ENCODE assay signal across 1 cellular context in the genomic region with DNA sequence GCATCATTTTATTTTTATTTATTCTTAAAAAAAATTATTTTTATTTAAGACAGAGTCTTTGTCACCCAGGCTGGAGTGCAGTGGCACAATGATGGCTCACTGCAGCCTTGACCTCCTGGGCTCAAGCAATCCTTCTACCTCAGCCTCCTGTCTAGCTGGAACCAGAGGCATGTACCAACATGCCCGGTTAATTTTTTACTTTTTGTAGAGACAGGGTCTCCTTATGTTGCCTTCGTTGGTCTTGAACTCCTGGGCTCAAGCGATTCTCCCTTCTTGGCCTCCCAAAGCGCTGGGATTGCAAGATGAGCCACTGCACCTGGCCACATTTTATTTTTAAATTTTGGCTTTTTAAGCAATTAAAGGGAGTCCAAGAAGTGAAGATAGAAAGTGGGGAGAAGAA.
TF ChIP-seq lines count a peak whose summit lies in the region.

No MANE protein-coding gene starts in this region.

TF ChIP-seq in HepG2, 621 proteins besides CTCF, POLR2A, EP300 and RAD21 (continued from another document and continues in another):
- TF ChIP-seq SP5 (CRISPR knock-in tag; IDR thresholded peaks at IDR 0.05; ENCODE audit: borderline replicate concordance, low read depth) (no peak), ZNF605 (CRISPR knock-in tag; IDR thresholded peaks at IDR 0.05) (no peak), NFYB (CRISPR knock-in tag; IDR thresholded peaks at IDR 0.05) (no peak), BORCS8-MEF2B (CRISPR knock-in tag; IDR thresholded peaks at IDR 0.05) (no peak), ZNF260 (CRISPR knock-in tag; IDR thresholded peaks at IDR 0.05; ENCODE audit: borderline replicate concordance, low read depth) (no peak), ZNF34 (CRISPR knock-in tag; IDR thresholded peaks at IDR 0.05; ENCODE audit: borderline replicate concordance) (no peak), ZNF484 (CRISPR knock-in tag; IDR thresholded peaks at IDR 0.05; ENCODE audit: borderline replicate concordance, low read depth) (no peak), ZNF232 (CRISPR knock-in tag; IDR thresholded peaks at IDR 0.05; ENCODE audit: borderline replicate concordance) (no peak), ZKSCAN1 (IDR thresholded peaks at IDR 0.05; ENCODE audit: low read length) (no peak), HBP1 (CRISPR knock-in tag; IDR thresholded peaks at IDR 0.05; ENCODE audit: low read depth) (no peak), SOX6 (IDR thresholded peaks at IDR 0.05) (no peak), SOX6 (CRISPR knock-in tag; IDR thresholded peaks at IDR 0.05) (no peak), CENPBD1 (CRISPR knock-in tag; IDR thresholded peaks at IDR 0.05; ENCODE audit: borderline replicate concordance, low read depth) (no peak), SKI (IDR thresholded peaks at IDR 0.05; ENCODE audit: partially characterized antibody) (no peak), SPEN (CRISPR knock-in tag; IDR thresholded peaks at IDR 0.05; ENCODE audit: low read depth) (no peak), ADNP (CRISPR knock-in tag; IDR thresholded peaks at IDR 0.05) (peak; percentile 60; the same call in 1 of the 2 replicates), ZXDC (CRISPR knock-in tag; IDR thresholded peaks at IDR 0.05) (no peak), MAF1 (CRISPR knock-in tag; IDR thresholded peaks at IDR 0.05; ENCODE audit: borderline replicate concordance) (no peak), SCMH1 (CRISPR knock-in tag; IDR thresholded peaks at IDR 0.05; ENCODE audit: borderline replicate concordance) (no peak), GPN1 (CRISPR knock-in tag; IDR thresholded peaks at IDR 0.05; ENCODE audit: borderline replicate concordance) (no peak), EHMT2 (IDR thresholded peaks at IDR 0.05; ENCODE audit: borderline replicate concordance, low read depth, low read length) (no peak), ZNF546 (CRISPR knock-in tag; conservative IDR thresholded peaks at IDR 0.05) (no peak), ZNF839 (CRISPR knock-in tag; IDR thresholded peaks at IDR 0.05; ENCODE audit: borderline replicate concordance) (no peak), MLLT10 (CRISPR knock-in tag; IDR thresholded peaks at IDR 0.05) (no peak), RARA (CRISPR knock-in tag; IDR thresholded peaks at IDR 0.05) (peak; percentile 53), ZNF556 (CRISPR knock-in tag; IDR thresholded peaks at IDR 0.05; ENCODE audit: borderline replicate concordance) (no peak), TBP (CRISPR knock-in tag; IDR thresholded peaks at IDR 0.05) (no peak), ZNF230 (CRISPR knock-in tag; IDR thresholded peaks at IDR 0.05) (no peak), ZNF7 (CRISPR knock-in tag; IDR thresholded peaks at IDR 0.05) (no peak), GATAD2A (CRISPR knock-in tag; IDR thresholded peaks at IDR 0.05) (peak; percentile 66)
- TF ChIP-seq, protein P1, sequence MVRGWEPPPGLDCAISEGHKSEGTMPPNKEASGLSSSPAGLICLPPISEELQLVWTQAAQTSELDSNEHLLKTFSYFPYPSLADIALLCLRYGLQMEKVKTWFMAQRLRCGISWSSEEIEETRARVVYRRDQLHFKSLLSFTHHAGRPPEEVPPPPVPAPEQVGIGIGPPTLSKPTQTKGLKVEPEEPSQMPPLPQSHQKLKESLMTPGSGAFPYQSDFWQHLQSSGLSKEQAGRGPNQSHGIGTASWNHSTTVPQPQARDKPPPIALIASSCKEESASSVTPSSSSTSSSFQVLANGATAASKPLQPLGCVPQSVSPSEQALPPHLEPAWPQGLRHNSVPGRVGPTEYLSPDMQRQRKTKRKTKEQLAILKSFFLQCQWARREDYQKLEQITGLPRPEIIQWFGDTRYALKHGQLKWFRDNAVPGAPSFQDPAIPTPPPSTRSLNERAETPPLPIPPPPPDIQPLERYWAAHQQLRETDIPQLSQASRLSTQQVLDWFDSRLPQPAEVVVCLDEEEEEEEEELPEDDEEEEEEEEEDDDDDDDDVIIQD (CRISPR knock-in tag; IDR thresholded peaks at IDR 0.05; ENCODE audit: low read depth), result peak; percentile 83; the same call in 1 of the 2 replicates
- TF ChIP-seq, protein P2, sequence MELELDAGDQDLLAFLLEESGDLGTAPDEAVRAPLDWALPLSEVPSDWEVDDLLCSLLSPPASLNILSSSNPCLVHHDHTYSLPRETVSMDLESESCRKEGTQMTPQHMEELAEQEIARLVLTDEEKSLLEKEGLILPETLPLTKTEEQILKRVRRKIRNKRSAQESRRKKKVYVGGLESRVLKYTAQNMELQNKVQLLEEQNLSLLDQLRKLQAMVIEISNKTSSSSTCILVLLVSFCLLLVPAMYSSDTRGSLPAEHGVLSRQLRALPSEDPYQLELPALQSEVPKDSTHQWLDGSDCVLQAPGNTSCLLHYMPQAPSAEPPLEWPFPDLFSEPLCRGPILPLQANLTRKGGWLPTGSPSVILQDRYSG (CRISPR knock-in tag; IDR thresholded peaks at IDR 0.05), result no peak
- TF ChIP-seq, protein P3, sequence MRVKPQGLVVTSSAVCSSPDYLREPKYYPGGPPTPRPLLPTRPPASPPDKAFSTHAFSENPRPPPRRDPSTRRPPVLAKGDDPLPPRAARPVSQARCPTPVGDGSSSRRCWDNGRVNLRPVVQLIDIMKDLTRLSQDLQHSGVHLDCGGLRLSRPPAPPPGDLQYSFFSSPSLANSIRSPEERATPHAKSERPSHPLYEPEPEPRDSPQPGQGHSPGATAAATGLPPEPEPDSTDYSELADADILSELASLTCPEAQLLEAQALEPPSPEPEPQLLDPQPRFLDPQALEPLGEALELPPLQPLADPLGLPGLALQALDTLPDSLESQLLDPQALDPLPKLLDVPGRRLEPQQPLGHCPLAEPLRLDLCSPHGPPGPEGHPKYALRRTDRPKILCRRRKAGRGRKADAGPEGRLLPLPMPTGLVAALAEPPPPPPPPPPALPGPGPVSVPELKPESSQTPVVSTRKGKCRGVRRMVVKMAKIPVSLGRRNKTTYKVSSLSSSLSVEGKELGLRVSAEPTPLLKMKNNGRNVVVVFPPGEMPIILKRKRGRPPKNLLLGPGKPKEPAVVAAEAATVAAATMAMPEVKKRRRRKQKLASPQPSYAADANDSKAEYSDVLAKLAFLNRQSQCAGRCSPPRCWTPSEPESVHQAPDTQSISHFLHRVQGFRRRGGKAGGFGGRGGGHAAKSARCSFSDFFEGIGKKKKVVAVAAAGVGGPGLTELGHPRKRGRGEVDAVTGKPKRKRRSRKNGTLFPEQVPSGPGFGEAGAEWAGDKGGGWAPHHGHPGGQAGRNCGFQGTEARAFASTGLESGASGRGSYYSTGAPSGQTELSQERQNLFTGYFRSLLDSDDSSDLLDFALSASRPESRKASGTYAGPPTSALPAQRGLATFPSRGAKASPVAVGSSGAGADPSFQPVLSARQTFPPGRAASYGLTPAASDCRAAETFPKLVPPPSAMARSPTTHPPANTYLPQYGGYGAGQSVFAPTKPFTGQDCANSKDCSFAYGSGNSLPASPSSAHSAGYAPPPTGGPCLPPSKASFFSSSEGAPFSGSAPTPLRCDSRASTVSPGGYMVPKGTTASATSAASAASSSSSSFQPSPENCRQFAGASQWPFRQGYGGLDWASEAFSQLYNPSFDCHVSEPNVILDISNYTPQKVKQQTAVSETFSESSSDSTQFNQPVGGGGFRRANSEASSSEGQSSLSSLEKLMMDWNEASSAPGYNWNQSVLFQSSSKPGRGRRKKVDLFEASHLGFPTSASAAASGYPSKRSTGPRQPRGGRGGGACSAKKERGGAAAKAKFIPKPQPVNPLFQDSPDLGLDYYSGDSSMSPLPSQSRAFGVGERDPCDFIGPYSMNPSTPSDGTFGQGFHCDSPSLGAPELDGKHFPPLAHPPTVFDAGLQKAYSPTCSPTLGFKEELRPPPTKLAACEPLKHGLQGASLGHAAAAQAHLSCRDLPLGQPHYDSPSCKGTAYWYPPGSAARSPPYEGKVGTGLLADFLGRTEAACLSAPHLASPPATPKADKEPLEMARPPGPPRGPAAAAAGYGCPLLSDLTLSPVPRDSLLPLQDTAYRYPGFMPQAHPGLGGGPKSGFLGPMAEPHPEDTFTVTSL (CRISPR knock-in tag; IDR thresholded peaks at IDR 0.05; ENCODE audit: borderline replicate concordance), result no peak
- TF ChIP-seq, protein P4, sequence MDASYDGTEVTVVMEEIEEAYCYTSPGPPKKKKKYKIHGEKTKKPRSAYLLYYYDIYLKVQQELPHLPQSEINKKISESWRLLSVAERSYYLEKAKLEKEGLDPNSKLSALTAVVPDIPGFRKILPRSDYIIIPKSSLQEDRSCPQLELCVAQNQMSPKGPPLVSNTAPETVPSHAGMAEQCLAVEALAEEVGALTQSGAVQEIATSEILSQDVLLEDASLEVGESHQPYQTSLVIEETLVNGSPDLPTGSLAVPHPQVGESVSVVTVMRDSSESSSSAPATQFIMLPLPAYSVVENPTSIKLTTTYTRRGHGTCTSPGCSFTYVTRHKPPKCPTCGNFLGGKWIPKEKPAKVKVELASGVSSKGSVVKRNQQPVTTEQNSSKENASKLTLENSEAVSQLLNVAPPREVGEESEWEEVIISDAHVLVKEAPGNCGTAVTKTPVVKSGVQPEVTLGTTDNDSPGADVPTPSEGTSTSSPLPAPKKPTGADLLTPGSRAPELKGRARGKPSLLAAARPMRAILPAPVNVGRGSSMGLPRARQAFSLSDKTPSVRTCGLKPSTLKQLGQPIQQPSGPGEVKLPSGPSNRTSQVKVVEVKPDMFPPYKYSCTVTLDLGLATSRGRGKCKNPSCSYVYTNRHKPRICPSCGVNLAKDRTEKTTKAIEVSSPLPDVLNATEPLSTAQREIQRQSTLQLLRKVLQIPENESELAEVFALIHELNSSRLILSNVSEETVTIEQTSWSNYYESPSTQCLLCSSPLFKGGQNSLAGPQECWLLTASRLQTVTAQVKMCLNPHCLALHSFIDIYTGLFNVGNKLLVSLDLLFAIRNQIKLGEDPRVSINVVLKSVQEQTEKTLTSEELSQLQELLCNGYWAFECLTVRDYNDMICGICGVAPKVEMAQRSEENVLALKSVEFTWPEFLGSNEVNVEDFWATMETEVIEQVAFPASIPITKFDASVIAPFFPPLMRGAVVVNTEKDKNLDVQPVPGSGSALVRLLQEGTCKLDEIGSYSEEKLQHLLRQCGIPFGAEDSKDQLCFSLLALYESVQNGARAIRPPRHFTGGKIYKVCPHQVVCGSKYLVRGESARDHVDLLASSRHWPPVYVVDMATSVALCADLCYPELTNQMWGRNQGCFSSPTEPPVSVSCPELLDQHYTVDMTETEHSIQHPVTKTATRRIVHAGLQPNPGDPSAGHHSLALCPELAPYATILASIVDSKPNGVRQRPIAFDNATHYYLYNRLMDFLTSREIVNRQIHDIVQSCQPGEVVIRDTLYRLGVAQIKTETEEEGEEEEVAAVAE (CRISPR knock-in tag; IDR thresholded peaks at IDR 0.05; ENCODE audit: borderline replicate concordance), result peak; percentile 29; the same call in 1 of the 2 replicates
- TF ChIP-seq, protein P5, sequence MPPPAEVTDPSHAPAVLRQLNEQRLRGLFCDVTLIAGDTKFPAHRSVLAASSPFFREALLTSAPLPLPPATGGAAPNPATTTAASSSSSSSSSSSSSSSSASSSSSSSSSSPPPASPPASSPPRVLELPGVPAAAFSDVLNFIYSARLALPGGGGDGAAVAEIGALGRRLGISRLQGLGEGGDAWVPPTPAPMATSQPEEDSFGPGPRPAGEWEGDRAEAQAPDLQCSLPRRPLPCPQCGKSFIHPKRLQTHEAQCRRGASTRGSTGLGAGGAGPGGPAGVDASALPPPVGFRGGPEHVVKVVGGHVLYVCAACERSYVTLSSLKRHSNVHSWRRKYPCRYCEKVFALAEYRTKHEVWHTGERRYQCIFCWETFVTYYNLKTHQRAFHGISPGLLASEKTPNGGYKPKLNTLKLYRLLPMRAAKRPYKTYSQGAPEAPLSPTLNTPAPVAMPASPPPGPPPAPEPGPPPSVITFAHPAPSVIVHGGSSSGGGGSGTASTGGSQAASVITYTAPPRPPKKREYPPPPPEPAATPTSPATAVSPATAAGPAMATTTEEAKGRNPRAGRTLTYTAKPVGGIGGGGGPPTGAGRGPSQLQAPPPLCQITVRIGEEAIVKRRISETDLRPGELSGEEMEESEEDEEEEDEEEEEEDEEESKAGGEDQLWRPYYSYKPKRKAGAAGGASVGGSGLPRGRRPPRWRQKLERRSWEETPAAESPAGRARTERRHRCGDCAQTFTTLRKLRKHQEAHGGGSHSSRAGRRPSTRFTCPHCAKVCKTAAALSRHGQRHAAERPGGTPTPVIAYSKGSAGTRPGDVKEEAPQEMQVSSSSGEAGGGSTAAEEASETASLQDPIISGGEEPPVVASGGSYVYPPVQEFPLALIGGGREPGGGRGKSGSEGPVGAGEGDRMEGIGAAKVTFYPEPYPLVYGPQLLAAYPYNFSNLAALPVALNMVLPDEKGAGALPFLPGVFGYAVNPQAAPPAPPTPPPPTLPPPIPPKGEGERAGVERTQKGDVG (CRISPR knock-in tag; IDR thresholded peaks at IDR 0.05; ENCODE audit: borderline replicate concordance), result no peak
